Comparison of ENCODE assay signal across 1 cellular context in genomic region chr1:66853379-66853778, GRCh38.
TF ChIP-seq lines count a peak whose summit lies in the region.

No MANE protein-coding gene starts in this region.

TF ChIP-seq in K562, 482 proteins besides CTCF, POLR2A, EP300 and RAD21 (continued from another document):
- peak; percentile 94 for TF ChIP-seq PRDM10 (IDR thresholded peaks at IDR 0.05; ENCODE audit: partially characterized antibody)
TF ChIP-seq in K562: peak in this region for 2.
